Comparison of ENCODE assay signal across 1 cellular context in the genomic region with DNA sequence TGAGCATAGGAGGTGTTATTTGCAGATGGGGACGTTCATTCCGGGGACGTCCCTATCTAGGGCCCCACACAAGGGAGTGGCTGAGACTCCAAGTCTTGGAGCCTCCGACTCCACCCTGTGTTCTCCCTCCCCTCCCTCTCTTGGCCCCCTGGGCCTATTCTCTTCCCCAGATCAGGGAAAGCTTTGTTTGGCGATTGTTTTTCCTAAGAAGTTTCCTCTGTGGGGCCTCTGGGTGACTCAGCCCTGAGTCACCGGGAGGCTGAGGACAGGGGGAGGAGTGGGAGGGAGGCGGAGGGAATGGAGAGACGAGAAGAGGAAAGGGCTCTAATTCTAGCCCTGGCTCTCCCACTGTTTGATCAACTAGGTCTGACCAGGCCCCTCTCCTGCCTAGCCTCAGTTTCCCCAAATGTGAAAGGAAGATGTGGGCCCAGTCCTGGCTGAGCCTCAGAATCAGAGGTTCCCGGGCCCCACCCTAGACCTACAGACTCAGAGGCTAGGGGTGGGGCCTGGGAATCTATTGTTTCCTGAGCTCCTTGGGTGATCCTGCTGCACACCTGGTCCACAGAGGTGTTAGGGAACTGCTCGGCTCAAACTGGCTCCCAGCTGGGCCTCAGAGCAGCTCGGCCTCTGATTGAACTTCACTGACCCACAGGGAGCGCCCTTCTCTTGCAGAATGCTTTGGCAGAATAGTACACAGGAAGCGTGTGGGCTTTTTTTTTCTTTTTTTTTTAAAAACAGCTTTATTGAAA.
A peak's percentile ranks its signal among the peaks of the same experiment; 100 is the strongest.
TF ChIP-seq lines count a peak whose summit lies in the region.

No MANE protein-coding gene starts in this region.

TF ChIP-seq in HepG2, 621 proteins besides CTCF, POLR2A, EP300 and RAD21 (continued from another document and continues in another):
- TF ChIP-seq, protein P1, sequence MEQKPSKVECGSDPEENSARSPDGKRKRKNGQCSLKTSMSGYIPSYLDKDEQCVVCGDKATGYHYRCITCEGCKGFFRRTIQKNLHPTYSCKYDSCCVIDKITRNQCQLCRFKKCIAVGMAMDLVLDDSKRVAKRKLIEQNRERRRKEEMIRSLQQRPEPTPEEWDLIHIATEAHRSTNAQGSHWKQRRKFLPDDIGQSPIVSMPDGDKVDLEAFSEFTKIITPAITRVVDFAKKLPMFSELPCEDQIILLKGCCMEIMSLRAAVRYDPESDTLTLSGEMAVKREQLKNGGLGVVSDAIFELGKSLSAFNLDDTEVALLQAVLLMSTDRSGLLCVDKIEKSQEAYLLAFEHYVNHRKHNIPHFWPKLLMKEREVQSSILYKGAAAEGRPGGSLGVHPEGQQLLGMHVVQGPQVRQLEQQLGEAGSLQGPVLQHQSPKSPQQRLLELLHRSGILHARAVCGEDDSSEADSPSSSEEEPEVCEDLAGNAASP (CRISPR knock-in tag; IDR thresholded peaks at IDR 0.05; ENCODE audit: borderline replicate concordance) = peak; percentile 66; the same call in 1 of the 2 replicates
- TF ChIP-seq, protein P2, sequence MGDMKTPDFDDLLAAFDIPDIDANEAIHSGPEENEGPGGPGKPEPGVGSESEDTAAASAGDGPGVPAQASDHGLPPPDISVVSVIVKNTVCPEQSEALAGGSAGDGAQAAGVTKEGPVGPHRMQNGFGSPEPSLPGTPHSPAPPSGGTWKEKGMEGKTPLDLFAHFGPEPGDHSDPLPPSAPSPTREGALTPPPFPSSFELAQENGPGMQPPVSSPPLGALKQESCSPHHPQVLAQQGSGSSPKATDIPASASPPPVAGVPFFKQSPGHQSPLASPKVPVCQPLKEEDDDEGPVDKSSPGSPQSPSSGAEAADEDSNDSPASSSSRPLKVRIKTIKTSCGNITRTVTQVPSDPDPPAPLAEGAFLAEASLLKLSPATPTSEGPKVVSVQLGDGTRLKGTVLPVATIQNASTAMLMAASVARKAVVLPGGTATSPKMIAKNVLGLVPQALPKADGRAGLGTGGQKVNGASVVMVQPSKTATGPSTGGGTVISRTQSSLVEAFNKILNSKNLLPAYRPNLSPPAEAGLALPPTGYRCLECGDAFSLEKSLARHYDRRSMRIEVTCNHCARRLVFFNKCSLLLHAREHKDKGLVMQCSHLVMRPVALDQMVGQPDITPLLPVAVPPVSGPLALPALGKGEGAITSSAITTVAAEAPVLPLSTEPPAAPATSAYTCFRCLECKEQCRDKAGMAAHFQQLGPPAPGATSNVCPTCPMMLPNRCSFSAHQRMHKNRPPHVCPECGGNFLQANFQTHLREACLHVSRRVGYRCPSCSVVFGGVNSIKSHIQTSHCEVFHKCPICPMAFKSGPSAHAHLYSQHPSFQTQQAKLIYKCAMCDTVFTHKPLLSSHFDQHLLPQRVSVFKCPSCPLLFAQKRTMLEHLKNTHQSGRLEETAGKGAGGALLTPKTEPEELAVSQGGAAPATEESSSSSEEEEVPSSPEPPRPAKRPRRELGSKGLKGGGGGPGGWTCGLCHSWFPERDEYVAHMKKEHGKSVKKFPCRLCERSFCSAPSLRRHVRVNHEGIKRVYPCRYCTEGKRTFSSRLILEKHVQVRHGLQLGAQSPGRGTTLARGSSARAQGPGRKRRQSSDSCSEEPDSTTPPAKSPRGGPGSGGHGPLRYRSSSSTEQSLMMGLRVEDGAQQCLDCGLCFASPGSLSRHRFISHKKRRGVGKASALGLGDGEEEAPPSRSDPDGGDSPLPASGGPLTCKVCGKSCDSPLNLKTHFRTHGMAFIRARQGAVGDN (CRISPR knock-in tag; IDR thresholded peaks at IDR 0.05) = peak; percentile 55
- TF ChIP-seq ARNT2 (CRISPR knock-in tag; IDR thresholded peaks at IDR 0.05; ENCODE audit: low read depth) (no peak), ZNF343 (CRISPR knock-in tag; IDR thresholded peaks at IDR 0.05) (no peak), XRCC5 (optimal IDR thresholded peaks at IDR 0.05; ENCODE audit: low read length) (peak; percentile 65), HOXA5 (CRISPR knock-in tag; IDR thresholded peaks at IDR 0.05) (no peak), ZNF234 (CRISPR knock-in tag; conservative IDR thresholded peaks at IDR 0.05) (no peak), ZNF382 (CRISPR knock-in tag; IDR thresholded peaks at IDR 0.05; ENCODE audit: borderline replicate concordance) (no peak), ZNF879 (CRISPR knock-in tag; IDR thresholded peaks at IDR 0.05) (no peak), KLF9 (CRISPR knock-in tag; IDR thresholded peaks at IDR 0.05; ENCODE audit: low read depth) (no peak), FOXC1 (CRISPR knock-in tag; IDR thresholded peaks at IDR 0.05; ENCODE audit: borderline replicate concordance) (no peak), PCBP2 (optimal IDR thresholded peaks at IDR 0.05; ENCODE audit: low read depth, low read length, poor library complexity, severe bottlenecking) (no peak), SMYD3 (CRISPR knock-in tag; IDR thresholded peaks at IDR 0.05) (no peak), ZMYM2 (CRISPR knock-in tag; IDR thresholded peaks at IDR 0.05) (no peak), MAFF (IDR thresholded peaks at IDR 0.05; ENCODE audit: low read depth, low read length) (peak; percentile 30; the same call in 1 of the 2 replicates), ZNF629 (CRISPR knock-in tag; conservative IDR thresholded peaks at IDR 0.05) (no peak), ZNF737 (CRISPR knock-in tag; IDR thresholded peaks at IDR 0.05; ENCODE audit: borderline replicate concordance) (no peak), NFATC3 (CRISPR knock-in tag; IDR thresholded peaks at IDR 0.05) (no peak), TMF1 (CRISPR knock-in tag; IDR thresholded peaks at IDR 0.05; ENCODE audit: low read depth) (no peak), ZKSCAN8 (CRISPR knock-in tag; IDR thresholded peaks at IDR 0.05; ENCODE audit: borderline replicate concordance) (0 out of 2 replicates have a peak, but pooled peaks have one; percentile 33), TP53 (CRISPR knock-in tag; conservative IDR thresholded peaks at IDR 0.05) (no peak), CREM (IDR thresholded peaks at IDR 0.05) (peak; percentile 54; the same call in 1 of the 2 replicates), CREM (CRISPR knock-in tag; IDR thresholded peaks at IDR 0.05) (no peak), ZNF263 (CRISPR knock-in tag; IDR thresholded peaks at IDR 0.05) (peak; percentile 80), ZNF136 (CRISPR knock-in tag; IDR thresholded peaks at IDR 0.05; ENCODE audit: low read depth) (no peak), ARNT (IDR thresholded peaks at IDR 0.05) (no peak), ZNF207 (IDR thresholded peaks at IDR 0.05; ENCODE audit: borderline replicate concordance) (no peak), ZNF75D (CRISPR knock-in tag; IDR thresholded peaks at IDR 0.05; ENCODE audit: borderline replicate concordance) (no peak), RFXAP (CRISPR knock-in tag; IDR thresholded peaks at IDR 0.05; ENCODE audit: borderline replicate concordance) (no peak), YY1 (IDR thresholded peaks at IDR 0.05; ENCODE audit: insufficient read depth, insufficient replicate concordance, low read depth, low read length) (no peak), NFIB (CRISPR knock-in tag; IDR thresholded peaks at IDR 0.05; ENCODE audit: borderline replicate concordance) (no peak), FIP1L1 (IDR thresholded peaks at IDR 0.05; ENCODE audit: borderline replicate concordance, insufficient read depth, low read depth, low read length) (no peak), ZNF747 (CRISPR knock-in tag; IDR thresholded peaks at IDR 0.05; ENCODE audit: borderline replicate concordance) (peak; percentile 46; the same call in 1 of the 2 replicates), PCBP1 (IDR thresholded peaks at IDR 0.05; ENCODE audit: borderline replicate concordance, low read depth, low read length) (no peak), ETV5 (CRISPR knock-in tag; IDR thresholded peaks at IDR 0.05; ENCODE audit: borderline replicate concordance) (peak; percentile 46; the same call in 1 of the 2 replicates), MAFG (CRISPR knock-in tag; IDR thresholded peaks at IDR 0.05) (peak; percentile 85), ZNF556 (CRISPR knock-in tag; IDR thresholded peaks at IDR 0.05; ENCODE audit: borderline replicate concordance) (no peak), ZNF468 (CRISPR knock-in tag; IDR thresholded peaks at IDR 0.05) (no peak), GTF2F1 (IDR thresholded peaks at IDR 0.05; ENCODE audit: low read length) (no peak), SOX5 (CRISPR knock-in tag; IDR thresholded peaks at IDR 0.05; ENCODE audit: borderline replicate concordance) (peak; percentile 97)
- TF ChIP-seq, protein P3, sequence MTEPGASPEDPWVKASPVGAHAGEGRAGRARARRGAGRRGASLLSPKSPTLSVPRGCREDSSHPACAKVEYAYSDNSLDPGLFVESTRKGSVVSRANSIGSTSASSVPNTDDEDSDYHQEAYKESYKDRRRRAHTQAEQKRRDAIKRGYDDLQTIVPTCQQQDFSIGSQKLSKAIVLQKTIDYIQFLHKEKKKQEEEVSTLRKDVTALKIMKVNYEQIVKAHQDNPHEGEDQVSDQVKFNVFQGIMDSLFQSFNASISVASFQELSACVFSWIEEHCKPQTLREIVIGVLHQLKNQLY (CRISPR knock-in tag; IDR thresholded peaks at IDR 0.05) = no peak
- TF ChIP-seq, protein P4, sequence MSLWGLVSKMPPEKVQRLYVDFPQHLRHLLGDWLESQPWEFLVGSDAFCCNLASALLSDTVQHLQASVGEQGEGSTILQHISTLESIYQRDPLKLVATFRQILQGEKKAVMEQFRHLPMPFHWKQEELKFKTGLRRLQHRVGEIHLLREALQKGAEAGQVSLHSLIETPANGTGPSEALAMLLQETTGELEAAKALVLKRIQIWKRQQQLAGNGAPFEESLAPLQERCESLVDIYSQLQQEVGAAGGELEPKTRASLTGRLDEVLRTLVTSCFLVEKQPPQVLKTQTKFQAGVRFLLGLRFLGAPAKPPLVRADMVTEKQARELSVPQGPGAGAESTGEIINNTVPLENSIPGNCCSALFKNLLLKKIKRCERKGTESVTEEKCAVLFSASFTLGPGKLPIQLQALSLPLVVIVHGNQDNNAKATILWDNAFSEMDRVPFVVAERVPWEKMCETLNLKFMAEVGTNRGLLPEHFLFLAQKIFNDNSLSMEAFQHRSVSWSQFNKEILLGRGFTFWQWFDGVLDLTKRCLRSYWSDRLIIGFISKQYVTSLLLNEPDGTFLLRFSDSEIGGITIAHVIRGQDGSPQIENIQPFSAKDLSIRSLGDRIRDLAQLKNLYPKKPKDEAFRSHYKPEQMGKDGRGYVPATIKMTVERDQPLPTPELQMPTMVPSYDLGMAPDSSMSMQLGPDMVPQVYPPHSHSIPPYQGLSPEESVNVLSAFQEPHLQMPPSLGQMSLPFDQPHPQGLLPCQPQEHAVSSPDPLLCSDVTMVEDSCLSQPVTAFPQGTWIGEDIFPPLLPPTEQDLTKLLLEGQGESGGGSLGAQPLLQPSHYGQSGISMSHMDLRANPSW (CRISPR knock-in tag; IDR thresholded peaks at IDR 0.05; ENCODE audit: borderline replicate concordance) = no peak
- TF ChIP-seq, protein P5, sequence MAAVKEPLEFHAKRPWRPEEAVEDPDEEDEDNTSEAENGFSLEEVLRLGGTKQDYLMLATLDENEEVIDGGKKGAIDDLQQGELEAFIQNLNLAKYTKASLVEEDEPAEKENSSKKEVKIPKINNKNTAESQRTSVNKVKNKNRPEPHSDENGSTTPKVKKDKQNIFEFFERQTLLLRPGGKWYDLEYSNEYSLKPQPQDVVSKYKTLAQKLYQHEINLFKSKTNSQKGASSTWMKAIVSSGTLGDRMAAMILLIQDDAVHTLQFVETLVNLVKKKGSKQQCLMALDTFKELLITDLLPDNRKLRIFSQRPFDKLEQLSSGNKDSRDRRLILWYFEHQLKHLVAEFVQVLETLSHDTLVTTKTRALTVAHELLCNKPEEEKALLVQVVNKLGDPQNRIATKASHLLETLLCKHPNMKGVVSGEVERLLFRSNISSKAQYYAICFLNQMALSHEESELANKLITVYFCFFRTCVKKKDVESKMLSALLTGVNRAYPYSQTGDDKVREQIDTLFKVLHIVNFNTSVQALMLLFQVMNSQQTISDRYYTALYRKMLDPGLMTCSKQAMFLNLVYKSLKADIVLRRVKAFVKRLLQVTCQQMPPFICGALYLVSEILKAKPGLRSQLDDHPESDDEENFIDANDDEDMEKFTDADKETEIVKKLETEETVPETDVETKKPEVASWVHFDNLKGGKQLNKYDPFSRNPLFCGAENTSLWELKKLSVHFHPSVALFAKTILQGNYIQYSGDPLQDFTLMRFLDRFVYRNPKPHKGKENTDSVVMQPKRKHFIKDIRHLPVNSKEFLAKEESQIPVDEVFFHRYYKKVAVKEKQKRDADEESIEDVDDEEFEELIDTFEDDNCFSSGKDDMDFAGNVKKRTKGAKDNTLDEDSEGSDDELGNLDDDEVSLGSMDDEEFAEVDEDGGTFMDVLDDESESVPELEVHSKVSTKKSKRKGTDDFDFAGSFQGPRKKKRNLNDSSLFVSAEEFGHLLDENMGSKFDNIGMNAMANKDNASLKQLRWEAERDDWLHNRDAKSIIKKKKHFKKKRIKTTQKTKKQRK (IDR thresholded peaks at IDR 0.05; ENCODE audit: low read length) = no peak
- TF ChIP-seq, protein P6, sequence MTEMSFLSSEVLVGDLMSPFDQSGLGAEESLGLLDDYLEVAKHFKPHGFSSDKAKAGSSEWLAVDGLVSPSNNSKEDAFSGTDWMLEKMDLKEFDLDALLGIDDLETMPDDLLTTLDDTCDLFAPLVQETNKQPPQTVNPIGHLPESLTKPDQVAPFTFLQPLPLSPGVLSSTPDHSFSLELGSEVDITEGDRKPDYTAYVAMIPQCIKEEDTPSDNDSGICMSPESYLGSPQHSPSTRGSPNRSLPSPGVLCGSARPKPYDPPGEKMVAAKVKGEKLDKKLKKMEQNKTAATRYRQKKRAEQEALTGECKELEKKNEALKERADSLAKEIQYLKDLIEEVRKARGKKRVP (CRISPR knock-in tag; IDR thresholded peaks at IDR 0.05) = no peak
- TF ChIP-seq, protein P7, sequence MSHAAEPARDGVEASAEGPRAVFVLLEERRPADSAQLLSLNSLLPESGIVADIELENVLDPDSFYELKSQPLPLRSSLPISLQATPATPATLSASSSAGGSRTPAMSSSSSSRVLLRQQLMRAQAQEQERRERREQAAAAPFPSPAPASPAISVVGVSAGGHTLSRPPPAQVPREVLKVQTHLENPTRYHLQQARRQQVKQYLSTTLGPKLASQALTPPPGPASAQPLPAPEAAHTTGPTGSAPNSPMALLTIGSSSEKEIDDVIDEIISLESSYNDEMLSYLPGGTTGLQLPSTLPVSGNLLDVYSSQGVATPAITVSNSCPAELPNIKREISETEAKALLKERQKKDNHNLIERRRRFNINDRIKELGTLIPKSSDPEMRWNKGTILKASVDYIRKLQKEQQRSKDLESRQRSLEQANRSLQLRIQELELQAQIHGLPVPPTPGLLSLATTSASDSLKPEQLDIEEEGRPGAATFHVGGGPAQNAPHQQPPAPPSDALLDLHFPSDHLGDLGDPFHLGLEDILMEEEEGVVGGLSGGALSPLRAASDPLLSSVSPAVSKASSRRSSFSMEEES (CRISPR knock-in tag; IDR thresholded peaks at IDR 0.05) = peak; percentile 21; the same call in 1 of the 2 replicates
- TF ChIP-seq, protein P8, sequence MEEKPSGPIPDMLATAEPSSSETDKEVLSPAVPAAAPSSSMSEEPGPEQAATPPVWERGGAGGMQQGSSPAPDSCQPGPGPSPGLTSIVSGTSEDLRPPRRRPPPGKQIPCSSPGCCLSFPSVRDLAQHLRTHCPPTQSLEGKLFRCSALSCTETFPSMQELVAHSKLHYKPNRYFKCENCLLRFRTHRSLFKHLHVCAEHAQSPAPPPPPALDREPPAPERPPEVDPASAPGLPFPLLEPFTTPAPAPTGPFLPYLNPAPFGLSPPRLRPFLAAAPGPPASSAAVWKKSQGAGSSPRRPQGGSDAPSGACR (CRISPR knock-in tag; IDR thresholded peaks at IDR 0.05) = no peak
- TF ChIP-seq, protein P9, sequence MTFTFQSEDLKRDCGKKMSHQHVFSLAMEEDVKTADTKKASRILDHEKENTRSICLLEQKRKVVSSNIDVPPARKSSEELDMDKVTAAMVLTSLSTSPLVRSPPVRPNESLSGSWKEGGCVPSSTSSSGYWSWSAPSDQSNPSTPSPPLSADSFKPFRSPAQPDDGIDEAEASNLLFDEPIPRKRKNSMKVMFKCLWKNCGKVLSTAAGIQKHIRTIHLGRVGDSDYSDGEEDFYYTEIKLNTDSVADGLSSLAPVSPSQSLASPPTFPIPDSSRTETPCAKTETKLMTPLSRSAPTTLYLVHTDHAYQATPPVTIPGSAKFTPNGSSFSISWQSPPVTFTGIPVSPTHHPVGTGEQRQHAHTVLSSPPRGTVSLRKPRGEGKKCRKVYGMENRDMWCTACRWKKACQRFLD (CRISPR knock-in tag; IDR thresholded peaks at IDR 0.05; ENCODE audit: borderline replicate concordance) = no peak
